Comparison of ENCODE assay signal across 15 cellular contexts in the genomic region with DNA sequence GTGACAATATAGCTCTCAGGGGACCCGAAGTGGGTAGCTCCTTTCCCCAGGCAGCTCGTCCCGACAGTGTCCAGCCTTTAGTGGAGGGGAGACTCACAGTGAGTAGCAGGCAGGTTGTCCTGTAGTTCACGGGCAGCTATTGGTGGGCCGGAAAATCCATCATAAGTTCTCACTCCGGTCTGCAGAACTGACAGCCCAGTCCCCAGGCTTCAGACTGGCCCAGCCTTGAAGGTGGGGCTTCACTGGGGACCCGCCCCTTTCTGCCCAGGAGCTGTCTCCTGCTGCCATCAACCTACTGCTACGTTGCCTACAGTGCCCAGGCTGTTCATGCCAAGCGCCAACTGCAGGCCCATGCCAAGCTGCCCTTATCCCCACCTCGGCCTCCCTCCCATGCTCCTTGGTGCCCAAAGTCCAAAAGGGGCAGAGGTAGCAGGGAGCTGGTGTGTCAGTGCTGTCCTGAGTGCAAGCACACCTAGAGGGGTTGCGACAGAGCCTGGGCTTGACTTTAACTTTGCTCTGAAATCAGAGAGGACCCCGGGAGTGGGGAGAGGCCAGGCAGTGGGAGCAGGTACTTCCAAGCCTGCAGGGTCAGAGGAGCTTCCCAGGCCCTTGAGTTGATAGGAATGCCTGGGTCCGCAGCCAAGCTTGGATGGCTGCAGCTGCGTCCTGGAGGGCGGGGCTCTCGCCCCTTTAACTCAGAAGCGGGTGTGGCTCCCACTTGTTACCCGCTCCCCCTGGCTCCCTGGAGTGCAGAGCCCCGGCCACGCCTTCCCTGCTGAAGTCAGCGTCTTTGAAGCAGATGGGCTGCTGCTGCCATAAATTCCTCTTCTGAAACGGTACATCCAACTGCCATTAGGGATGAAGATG.
A peak's percentile ranks its signal among the peaks of the same experiment; 100 is the strongest.
DNase-seq lines count a peak whose midpoint lies in the region; ATAC-seq, FAIRE-seq and TF ChIP-seq lines count a peak whose summit lies in the region.
"Had no signal": no experiment of that assay in that cellular context is flagged by ENCODE, and none has a peak within 500 bp of the region (broad histone marks: within the 10 kb centered on the region; RNA-seq: fewer than 3 reads in every experiment).

No MANE protein-coding gene starts in this region.

- WGBS in lung, 2 donors: 80 to 86% methylated on average over 22 of the region's 22 CpGs

- H3K9ac ChIP-seq in HUES6 (ENCODE audit: low read length) (no peak overlapping the region), SK-N-MC (ENCODE audit: insufficient read length) (no peak overlapping the region)
- H3K9ac ChIP-seq: SK-N-SH had no signal

- H3K9me3 ChIP-seq in HUES6 (ENCODE audit: control insufficient read depth, insufficient read depth, low read depth, low read length) (no peaks in the 10 kb centered on the region), SK-N-MC (ENCODE audit: low read depth, low read length) (no peaks in the 10 kb centered on the region), lung (ENCODE audit: control insufficient read depth in 2 of 2, insufficient read depth in 1 of 2, low read length in 1 of 2) (peaks cover 0 to 2% of the 10 kb centered on the region in 2 donors)
- H3K9me3 ChIP-seq: psoas muscle, SK-N-SH had no signal

- H3K4me3 ChIP-seq in HUES6 (ENCODE audit: low read depth, low read length) (peak overlapping the region; percentile 52), SK-N-MC (peak overlapping the region; percentile 63), lung (no peak overlapping the region)
- H3K4me3 ChIP-seq: psoas muscle had no signal

- no peak for TF ChIP-seq POLR2A in GM12892 (IDR thresholded peaks at IDR 0.05; ENCODE audit: low read depth, low read length)

- DNase-seq in D341Med (ENCODE audit: low spot score) (peak; percentile 24), SK-N-MC (ENCODE audit: low read depth, low spot score) (peak; percentile 5), lung (ENCODE audit: low spot score) (no peak), cerebellar cortex (ENCODE audit: low spot score) (no peak), H4 (ENCODE audit: low spot score) (no peak), GM12892 (ENCODE audit: insufficient read length) (no peak), T-helper 2 cell (no peak)
- DNase-seq: activated CD4-positive, alpha-beta memory T cell treated with anti-CD3 and anti-CD28 coated beads, Interleukin-2, amount 10 ng/mL, durations not matched to agents 7 days and 5 days; activated T-cell treated with anti-CD3 and anti-CD28 coated beads, Interleukin-2, amount 50 U/mL, for 48 hours; naive B cell; NCI-H2081; OCI-M1; SK-N-SH had no signal

- TF ChIP-seq CTCF in lung (IDR thresholded peaks at IDR 0.05; ENCODE audit: control extremely low read depth, extremely low read depth): no peak

- H3K27me3 ChIP-seq in HUES6 (ENCODE audit: control insufficient read depth, insufficient read depth, low read length) (no peaks in the 10 kb centered on the region), lung (ENCODE audit: control insufficient read depth, insufficient read depth) (no peaks in the 10 kb centered on the region)

- H3K36me3 ChIP-seq in HUES6 (ENCODE audit: control insufficient read depth, insufficient read depth, low read length) (no peaks in the 10 kb centered on the region), SK-N-MC (ENCODE audit: insufficient read depth, low read length) (no peaks in the 10 kb centered on the region), lung (ENCODE audit: control insufficient read depth in 2 of 2, insufficient read depth in 2 of 2, low read length in 2 of 2) (no peaks in the 10 kb centered on the region)

- peaks cover 9% of the 10 kb centered on the region for H3K4me1 ChIP-seq in HUES6 (ENCODE audit: control insufficient read depth, insufficient read depth, low read length)
- no peaks in the 10 kb centered on the region for H3K4me1 ChIP-seq in lung (ENCODE audit: control insufficient read depth in 2 of 2, insufficient read depth in 2 of 2, low read length in 2 of 2)
- H3K4me1 ChIP-seq: psoas muscle had no signal

- no peak for FAIRE-seq in GM12892 (lab: Jason Lieb, UNC)

- ATAC-seq in lung (ENCODE audit: insufficient read depth, low FRiP score): peak; percentile 9
- ATAC-seq: psoas muscle had no signal

- no peak overlapping the region for H3K27ac ChIP-seq in HUES6 (ENCODE audit: low read depth, low read length)
- no peak overlapping the region for H3K27ac ChIP-seq in SK-N-MC
- H3K27ac ChIP-seq in lung (ENCODE audit: low read depth in 1 of 2, low read length in 1 of 2): no peak overlapping the region
- H3K27ac ChIP-seq: psoas muscle had no signal

Comparison
In these comparisons a context has a peak if more than half of its experiments do, and no peak if none do; other contexts are left out.
1. DNase-seq: peak in D341Med (single experiment) and SK-N-MC (single experiment); none in lung (single experiment), cerebellar cortex (single experiment), H4 (single experiment), GM12892 (single experiment) and T-helper 2 cell (0 of 5).